Comparison of ENCODE assay signal across 9 cellular contexts in genomic region chr15:36888018-36888992, GRCh38.
DNase-seq lines count a peak whose midpoint lies in the region; ATAC-seq and TF ChIP-seq lines count a peak whose summit lies in the region.
"Had no signal": no experiment of that assay in that cellular context is flagged by ENCODE, and none has a peak within 500 bp of the region (broad histone marks: within the 10 kb centered on the region; RNA-seq: fewer than 3 reads in every experiment).

No MANE protein-coding gene starts in this region.

- H3K36me3 Mint-ChIP-seq in nephron (ENCODE audit: low read depth) = peaks cover 32% of the 10 kb centered on the region

- peak overlapping the region; percentile 33 for H3K4me3 ChIP-seq in fibroblast of villous mesenchyme (ENCODE audit: low read depth, low read length)

- CTCF ChIA-PET in GM10248 (lab: Yijun Ruan, JAX) = interaction anchor here (1.8 kb wide), 1 partner anchor 10 kb away, joined by 4 read pairs; no protein-coding TSS in a partner anchor

- POLR2A ChIA-PET in GM10248 (lab: Yijun Ruan, JAX) = no interaction called here

- TF ChIP-seq CTCF in fibroblast of villous mesenchyme (IDR thresholded peaks at IDR 0.05; ENCODE audit: insufficient read depth, low read depth, low read length) = no peak
- no peak for TF ChIP-seq CTCF in nephron (IDR thresholded peaks at IDR 0.05; ENCODE audit: unreplicated experiment in 3 of 3)
- no peak for TF ChIP-seq CTCF in GM10248 (IDR thresholded peaks at IDR 0.05; ENCODE audit: control extremely low read depth, extremely low read depth, low read depth, missing control alignments)

- DNase-seq in Right ventricle myocardium inferior (ENCODE audit: missing footprints) (peak; percentile 72), cardiac septum (ENCODE audit: low spot score) (no peak), fibroblast of villous mesenchyme (ENCODE audit: low read depth) (no peak), inferior parietal cortex (ENCODE audit: extremely low spot score) (no peak), GM10248 (ENCODE audit: extremely low spot score) (no peak)

- ATAC-seq in Right ventricle myocardium inferior = peak; percentile 52
- ATAC-seq in GM18909 (IDR thresholded peaks at IDR 0.05; ENCODE audit: poor library complexity, unreplicated experiment) = no peak
- no peak for ATAC-seq in HG03378 (IDR thresholded peaks at IDR 0.05; ENCODE audit: unreplicated experiment)

- peak overlapping the region; percentile 78 to 86 (median 84) for H3K4me3 Mint-ChIP-seq in nephron
- H3K4me3 Mint-ChIP-seq: stimulated activated naive CD8-positive, alpha-beta T cell treated with anti-CD3 and anti-CD28 coated beads, Interleukin-15, Interleukin-2, amounts not matched to agents 100 ng/mL and 50 ng/mL, for 24 hours had no signal

- H3K9me3 Mint-ChIP-seq in nephron = no peaks in the 10 kb centered on the region
- H3K9me3 Mint-ChIP-seq: stimulated activated naive CD8-positive, alpha-beta T cell treated with anti-CD3 and anti-CD28 coated beads, Interleukin-15, Interleukin-2, amounts not matched to agents 100 ng/mL and 50 ng/mL, for 24 hours had no signal

- H3K27ac Mint-ChIP-seq in nephron = peak overlapping the region; percentile 81 to 98 (median 94)
- H3K27ac Mint-ChIP-seq: stimulated activated naive CD8-positive, alpha-beta T cell treated with anti-CD3 and anti-CD28 coated beads, Interleukin-15, Interleukin-2, amounts not matched to agents 100 ng/mL and 50 ng/mL, for 24 hours had no signal

- intact Hi-C loops in Right ventricle myocardium inferior (cut with DNase I) (loop anchor here (10.0 kb wide), 1 partner anchor 106 kb away; no protein-coding TSS in a partner anchor), cardiac septum (cut with DNase I) (loop anchor here (10.0 kb wide), 1 partner anchor 996 kb away; no protein-coding TSS in a partner anchor)

- H3K4me1 Mint-ChIP-seq in nephron = peaks cover 82% of the 10 kb centered on the region

- H3K27me3 Mint-ChIP-seq in nephron (ENCODE audit: low read depth) = peaks cover 62% of the 10 kb centered on the region
